ENCODE assay signal across 1 cellular context in the genomic region with DNA sequence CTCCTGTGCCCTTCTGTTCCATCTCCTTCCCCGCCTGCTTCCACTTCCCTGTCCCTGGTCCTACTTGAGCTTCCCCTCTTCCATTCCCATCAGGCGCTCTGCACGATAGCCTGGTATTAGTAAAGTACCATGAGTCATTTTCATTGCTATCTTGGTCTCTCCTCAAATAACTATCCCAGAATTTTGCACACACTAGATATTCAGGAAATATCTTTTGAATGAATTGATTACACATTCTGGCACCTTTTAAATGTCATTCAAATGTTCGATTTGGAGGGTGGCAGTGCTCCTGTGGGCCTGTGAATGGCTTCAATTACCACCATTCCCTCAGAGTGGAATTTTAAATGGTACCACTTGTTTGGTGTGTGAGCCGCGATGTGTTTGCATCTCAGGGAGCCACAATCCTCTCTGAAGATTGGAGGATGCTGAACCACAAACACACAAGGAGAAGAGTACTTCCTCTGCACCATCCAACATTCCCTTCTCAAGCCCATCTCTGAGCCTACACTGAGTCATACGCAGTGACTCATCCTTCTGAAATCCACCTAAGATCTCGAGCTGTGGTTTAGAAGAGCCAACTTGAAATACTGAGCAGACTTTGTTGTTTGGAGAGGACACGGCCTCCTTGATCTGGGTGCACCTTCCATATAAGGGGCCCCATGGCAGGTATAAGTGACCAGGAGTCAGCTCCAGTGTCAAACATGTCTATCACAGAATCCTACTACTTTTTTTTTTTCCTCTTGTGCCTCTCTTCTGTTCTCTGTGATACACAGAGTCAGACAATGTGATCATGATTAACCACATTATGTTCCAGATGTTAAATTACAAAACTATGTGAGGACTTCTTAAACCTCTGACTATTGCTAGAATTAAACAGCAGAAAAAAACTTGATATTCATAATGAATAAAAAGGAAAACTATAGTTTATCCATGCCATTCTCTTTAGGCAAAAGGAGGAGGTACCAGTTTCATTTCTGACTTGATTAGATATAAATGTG.
TF ChIP-seq lines count a peak whose summit lies in the region.

No MANE protein-coding gene starts in this region.

TF ChIP-seq in IMR-90, 13 proteins besides CTCF, POLR2A, EP300 and RAD21 (continued from another document):
- TF ChIP-seq USF2 (IDR thresholded peaks at IDR 0.05; ENCODE audit: low read depth, low read length) (no peak), MAZ (IDR thresholded peaks at IDR 0.05; ENCODE audit: borderline replicate concordance, low read depth, low read length) (0 out of 2 replicates have a peak, but pooled peaks have one; percentile 27), RCOR1 (IDR thresholded peaks at IDR 0.05; ENCODE audit: insufficient replicate concordance, low read length) (peak; percentile 86), ELK1 (IDR thresholded peaks at IDR 0.05; ENCODE audit: borderline replicate concordance, low read depth, low read length) (no peak), CEBPB (IDR thresholded peaks at IDR 0.05; ENCODE audit: low read depth, low read length) (peak; percentile 38; the same call in 1 of the 2 replicates), FOS (IDR thresholded peaks at IDR 0.05; ENCODE audit: low read depth, low read length) (peak; percentile 99), BHLHE40 (IDR thresholded peaks at IDR 0.05; ENCODE audit: low read depth, low read length) (peak; percentile 76; the same call in 1 of the 2 replicates), NFE2L2 (IDR thresholded peaks at IDR 0.05; ENCODE audit: low read depth, low read length) (peak; percentile 11; the same call in 1 of the 2 replicates)
